ENCODE assay signal across 19 cellular contexts in the genomic region with DNA sequence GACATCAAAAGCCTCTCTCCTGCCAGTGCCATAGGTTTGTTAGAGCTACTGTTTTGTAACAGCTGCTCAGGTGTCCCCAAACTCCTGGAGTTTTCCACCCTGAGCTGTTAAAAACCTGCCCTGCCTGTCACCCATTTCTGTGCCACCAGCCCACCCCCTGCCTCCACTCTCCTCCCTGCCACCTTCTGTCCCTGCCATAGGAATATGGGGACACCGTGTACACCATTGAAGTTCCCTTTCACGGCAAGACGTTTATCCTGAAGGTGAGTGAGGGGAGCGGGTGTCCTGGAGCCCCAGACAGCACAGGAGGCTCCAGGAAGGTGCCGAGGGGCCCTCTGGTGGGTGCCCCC. TPM values are rescaled to one million over a fixed set of nuclear protein-coding genes. Genes with fewer than 3 reads are reported as not detected.
A peak's percentile ranks its signal among the peaks of the same experiment; 100 is the strongest.
DNase-seq lines count a peak whose midpoint lies in the region; FAIRE-seq and TF ChIP-seq lines count a peak whose summit lies in the region.
"Had no signal": no experiment of that assay in that cellular context is flagged by ENCODE, and none has a peak within 500 bp of the region (broad histone marks: within the 10 kb centered on the region; RNA-seq: fewer than 3 reads in every experiment).

No MANE protein-coding gene starts in this region.

- H3K9me3 ChIP-seq in SJCRH30 (replicated peaks): no peaks in the 10 kb centered on the region
- no peaks in the 10 kb centered on the region for H3K9me3 ChIP-seq in spleen
- H3K9me3 ChIP-seq: SK-N-SH had no signal

- DNase-seq in CD14-positive monocyte (ENCODE audit: low spot score) (no peak), SJCRH30 (no peak), head of caudate nucleus (peak in 29 of 42 donors; percentile 48 to 90 (median 66)), spleen (peak; percentile 46), GM12892 (ENCODE audit: insufficient read length) (no peak), AG20443 (ENCODE audit: low spot score) (no peak), H54 (ENCODE audit: insufficient read length, low spot score) (no peak)
- DNase-seq in NK-92 treated with Interleukin-12 subunit alpha and Interleukin-12 subunit beta, amount 100 ng/mL, for 24 hours (lab: John Stamatoyannopoulos, UW): no peak
- DNase-seq: activated effector memory CD4-positive, alpha-beta T cell treated with anti-CD3 and anti-CD28 coated beads, Interleukin-2, amount 50 U/mL, for 16 hours; cerebellar nuclear complex; islet precursor cell; Kasumi-1; NCI-H146; NCI-H345; SK-N-SH; stimulated activated CD4-positive, alpha-beta T cell treated with anti-CD3 and anti-CD28 coated beads, Interleukin-1b, Interleukin-23, amount 100 ng/mL, for 48 hours had no signal

- H3K27ac Mint-ChIP-seq in CD14-positive monocyte: peak overlapping the region in 4 of 7 donors; percentile 19 to 80 (median 69)

- H3K9me3 Mint-ChIP-seq in CD14-positive monocyte: no peaks in the 10 kb centered on the region

- TF ChIP-seq POLR2A in spleen (IDR thresholded peaks at IDR 0.05) (no peak), GM12892 (IDR thresholded peaks at IDR 0.05; ENCODE audit: low read depth, low read length) (no peak), H54 (IDR thresholded peaks at IDR 0.05; ENCODE audit: low read depth, low read length) (no peak)

- no peak overlapping the region for H3K4me3 Mint-ChIP-seq in CD14-positive monocyte

- H3K4me1 ChIP-seq in SJCRH30 (peaks cover 27% of the 10 kb centered on the region), spleen (peaks cover 0 to 65% (median 25%) of the 10 kb centered on the region in 6 donors)

- peaks cover 51 to 73% of the 10 kb centered on the region in 2 donors for H3K36me3 Mint-ChIP-seq in CD14-positive monocyte

- no peak for FAIRE-seq in GM12892 (lab: Jason Lieb, UNC)
- no peak for FAIRE-seq in H54 (lab: Jason Lieb, UNC)

- intact Hi-C loops in CD14-positive monocyte (cut with micrococcal nuclease): no loop called here
- intact Hi-C loops in head of caudate nucleus (cut with DNase I): no loop called here
- intact Hi-C loops in spleen (cut with DNase I; ENCODE audit: low total_unique reads): no loop called here

- H3K27me3 ChIP-seq in SJCRH30 (no peaks in the 10 kb centered on the region), spleen (replicated peaks in 1 of 7) (peaks cover 0 to 4% (median 0%) of the 10 kb centered on the region in 7 donors)

- TF ChIP-seq CTCF in CD14-positive monocyte (IDR thresholded peaks at IDR 0.05): no peak
- TF ChIP-seq CTCF in spleen (IDR thresholded peaks at IDR 0.05 in 8 of 11, conservative IDR thresholded peaks at IDR 0.05 in 3 of 11): no peak

- H3K27me3 Mint-ChIP-seq in CD14-positive monocyte (ENCODE audit: low read depth in 3 of 3): peaks cover 4 to 13% (median 9%) of the 10 kb centered on the region in 3 donors

- 62 to 74% (median 67%) methylated on average over 4 to 5 of the region's 5 CpGs for WGBS in spleen, 5 donors

- peaks cover 15% of the 10 kb centered on the region for H3K4me1 Mint-ChIP-seq in CD14-positive monocyte

- H3K4me3 ChIP-seq in SJCRH30: no peak overlapping the region
- H3K4me3 ChIP-seq in spleen: no peak overlapping the region

- H3K27ac ChIP-seq in SJCRH30 (peak overlapping the region; percentile 27; the same call in 1 of the 2 replicates), spleen (peak overlapping the region in 5 of 8 donors; percentile 48 to 85 (median 76))

- H3K36me3 ChIP-seq in SJCRH30 (0 out of 2 replicates have a peak, but pooled peaks cover 2% of the 10 kb centered on the region), spleen (peaks cover 3 to 93% (median 65%) of the 10 kb centered on the region in 6 donors)

RNA-seq across cellular contexts. Expression of a gene that starts 5.2 kb away (rescaled TPM):
- not detected for polyA plus RNA-seq in CD14-positive monocyte
- 0.53 and 0.73 TPM in 2 replicates for total RNA-seq in SJCRH30 (2014; rRNA removed; shearing (Covaris generic))
- total RNA-seq in spleen: 1 to 10 TPM; 1.5 to 3.1 (median 2.2) TPM
- 1 to 10 TPM; 1.6 to 3.2 (median 2.0) TPM for polyA plus RNA-seq in spleen
- 0.19 TPM for polyA plus RNA-seq in GM12892 (2012; ENCODE audit: missing spikeins)

RNA-seq across cellular contexts. Expression of a gene that starts 8.3 kb away (rescaled TPM):
- polyA plus RNA-seq in CD14-positive monocyte (not detected), spleen (under 1 TPM; 0.28 to 0.93 (median 0.80) TPM)
- 0.71 TPM in 1 of 2 replicates, not detected in the other for total RNA-seq in SJCRH30 (2014; rRNA removed; shearing (Covaris generic))
- total RNA-seq in spleen: 1 to 10 TPM in 1 of 7 donors, under 1 TPM in 2, not detected in 4; 0.47 to 2.4 (median 0.51) TPM
- polyA plus RNA-seq in GM12892 (2012; ENCODE audit: missing spikeins): not detected
- total RNA-seq: glomerular endothelial cell, OCI-LY7 had no signal
- polyA plus RNA-seq: BJ had no signal

RNA-seq across cellular contexts. Expression of a gene that starts 23.0 kb away (rescaled TPM):
- polyA plus RNA-seq in CD14-positive monocyte (10 to 100 TPM; 35.1 to 45.3 TPM), spleen (100 to 1,000 TPM in 2 of 3 donors, 10 to 100 TPM in 1; 59.5 to 119 (median 102) TPM)
- 21.8 and 22.7 TPM in 2 replicates for total RNA-seq in SJCRH30 (2014; rRNA removed; shearing (Covaris generic))
- total RNA-seq in spleen: 100 to 1,000 TPM in 3 of 7 donors, 10 to 100 TPM in 4; 73.9 to 166 (median 98.7) TPM
- polyA plus RNA-seq in GM12892 (2012; ENCODE audit: missing spikeins): 14.4 TPM

RNA-seq across cellular contexts. Expression of a gene that starts 27.9 kb away (rescaled TPM):
- 1 to 10 TPM; 8.3 to 9.2 TPM for polyA plus RNA-seq in CD14-positive monocyte
- total RNA-seq in SJCRH30 (2014; rRNA removed; shearing (Covaris generic)): 1.9 and 3.1 TPM in 2 replicates
- 10 to 100 TPM; 15.5 to 27.4 (median 20.7) TPM for total RNA-seq in spleen
- polyA plus RNA-seq in spleen: 10 to 100 TPM; 11.5 to 21.3 (median 18.3) TPM
- 5.9 TPM for polyA plus RNA-seq in GM12892 (2012; ENCODE audit: missing spikeins)

RNA-seq across cellular contexts. Expression of a gene that starts 33.2 kb away (rescaled TPM):
- polyA plus RNA-seq in CD14-positive monocyte (not detected), spleen (under 1 TPM in 2 of 3 donors, not detected in 1; 0.06 to 0.26 TPM)
- not detected in 2 replicates for total RNA-seq in SJCRH30 (2014; rRNA removed; shearing (Covaris generic))
- total RNA-seq in spleen: not detected
- polyA plus RNA-seq in GM12892 (2012; ENCODE audit: missing spikeins): not detected
- total RNA-seq: glomerular endothelial cell, OCI-LY7 had no signal
- polyA plus RNA-seq: BJ had no signal

Comparison
In these comparisons a context has a peak if more than half of its experiments do, and no peak if none do; other contexts are left out.
1. DNase-seq: peak in head of caudate nucleus (29 of 42) and spleen (single experiment); none in CD14-positive monocyte (single experiment), SJCRH30 (0 of 2), GM12892 (single experiment), AG20443 (single experiment), NK-92 treated with Interleukin-12 subunit alpha and Interleukin-12 subunit beta, amount 100 ng/mL, for 24 hours (single experiment) and H54 (single experiment).